8 cellular contexts compared by ENCODE assay signal in the genomic region with DNA sequence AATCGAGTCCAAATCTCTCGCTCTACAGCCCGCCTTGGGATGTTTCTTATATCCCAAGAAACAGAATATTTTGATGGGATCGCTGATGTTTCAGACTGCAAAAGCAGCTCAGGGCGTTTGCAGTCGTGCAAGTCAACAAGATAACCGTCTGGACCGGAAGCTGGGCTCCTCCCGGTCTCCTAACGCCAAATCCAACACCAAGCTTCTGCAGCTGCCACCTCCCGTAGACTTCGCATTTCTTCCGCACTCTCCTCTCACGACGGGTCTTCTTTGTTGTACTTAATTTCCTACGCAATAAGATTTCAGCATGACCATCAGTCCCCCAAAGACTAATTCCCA. TPM values are rescaled to one million over a fixed set of nuclear protein-coding genes. Genes with fewer than 3 reads are reported as not detected.
DNase-seq lines count a peak whose midpoint lies in the region; ATAC-seq, FAIRE-seq and TF ChIP-seq lines count a peak whose summit lies in the region.
"Not testable (repeated sequence)": the region's sequence is repeated elsewhere in the genome, so short reads cannot be mapped to it uniquely, and the experiment has no call there.

No MANE protein-coding gene starts in this region.

- not testable (repeated sequence) for H3K36me3 Mint-ChIP-seq in astrocyte (ENCODE audit: low read depth, unreplicated experiment)

- not testable (repeated sequence) for H3K4me1 ChIP-seq in ES-I3 (ENCODE audit: insufficient read depth, low read length); Peyer's patch; astrocyte (ENCODE audit: insufficient read depth, low read length); foreskin keratinocyte; muscle layer of colon (ENCODE audit: insufficient read depth, low read length)

- peak overlapping the region; percentile 72 for H3K27ac Mint-ChIP-seq in astrocyte (ENCODE audit: unreplicated experiment)
- H3K27ac Mint-ChIP-seq in stimulated activated naive CD8-positive, alpha-beta T cell treated with anti-CD3 and anti-CD28 coated beads, Interleukin-15, amount 100 ng/mL, for 72 hours = peak overlapping the region; percentile 98

- H3K27me3 ChIP-seq in Peyer's patch; astrocyte (ENCODE audit: insufficient read depth, low read length); foreskin keratinocyte; muscle layer of colon (ENCODE audit: control insufficient read depth in 1 of 2, insufficient read depth in 2 of 2, low read length in 2 of 2): not testable (repeated sequence)

- peak overlapping the region; percentile 94 for H3K4me2 ChIP-seq in astrocyte (ENCODE audit: low read length)

- not testable (repeated sequence) for H3K4me1 Mint-ChIP-seq in astrocyte (ENCODE audit: low read depth, unreplicated experiment)
- H3K4me1 Mint-ChIP-seq in stimulated activated naive CD8-positive, alpha-beta T cell treated with anti-CD3 and anti-CD28 coated beads, Interleukin-15, amount 100 ng/mL, for 72 hours = peaks cover 16% of the 10 kb centered on the region

- peak in 2 of 3 donors; percentile 59 to 76 for DNase-seq in Peyer's patch
- not testable (repeated sequence) for DNase-seq in astrocyte (ENCODE audit: low read depth); foreskin keratinocyte; stimulated activated naive CD8-positive, alpha-beta T cell treated with anti-CD3 and anti-CD28 coated beads, Interleukin-15, amount 100 ng/mL, for 72 hours

- peak overlapping the region; percentile 99 for H3K4me3 Mint-ChIP-seq in astrocyte (ENCODE audit: unreplicated experiment)
- peak overlapping the region; percentile 92 to 93 for H3K4me3 Mint-ChIP-seq in stimulated activated naive CD8-positive, alpha-beta T cell treated with anti-CD3 and anti-CD28 coated beads, Interleukin-15, amount 100 ng/mL, for 72 hours

- not testable (repeated sequence) for H3K9me3 Mint-ChIP-seq in astrocyte (ENCODE audit: unreplicated experiment); stimulated activated naive CD8-positive, alpha-beta T cell treated with anti-CD3 and anti-CD28 coated beads, Interleukin-15, amount 100 ng/mL, for 72 hours

- H3K9me3 ChIP-seq in ES-I3 (ENCODE audit: control insufficient read depth, insufficient read depth, low read length); Peyer's patch; astrocyte (ENCODE audit: insufficient read depth, low read depth, low read length); muscle layer of colon (ENCODE audit: low read length): not testable (repeated sequence)

- H3K4me3 ChIP-seq in Peyer's patch = peak overlapping the region; percentile 48 to 71 (median 62)
- H3K4me3 ChIP-seq in astrocyte (ENCODE audit: insufficient read depth, low read depth, low read length) = peak overlapping the region; percentile 89
- peak overlapping the region in 1 of 2 donors; percentile 67 for H3K4me3 ChIP-seq in muscle layer of colon (ENCODE audit: low read depth in 1 of 2, low read length in 2 of 2)

- H3K27ac ChIP-seq in Peyer's patch (peak overlapping the region; percentile 67 to 83 (median 76)), astrocyte (ENCODE audit: low read depth, low read length) (peak overlapping the region; percentile 88), foreskin keratinocyte (peak overlapping the region; percentile 96), muscle layer of colon (ENCODE audit: low read depth, low read length) (peak overlapping the region; percentile 52)

- H3K27me3 Mint-ChIP-seq in astrocyte (ENCODE audit: low read depth, unreplicated experiment); stimulated activated naive CD8-positive, alpha-beta T cell treated with anti-CD3 and anti-CD28 coated beads, Interleukin-15, amount 100 ng/mL, for 72 hours: not testable (repeated sequence)

- not testable (repeated sequence) for H3K36me3 ChIP-seq in ES-I3 (ENCODE audit: insufficient read depth, low read length); Peyer's patch; astrocyte (ENCODE audit: insufficient read depth, low read length); muscle layer of colon (ENCODE audit: insufficient read depth, low read length)

- not testable (repeated sequence) for TF ChIP-seq CTCF in Peyer's patch (IDR thresholded peaks at IDR 0.05); astrocyte (IDR thresholded peaks at IDR 0.05; ENCODE audit: insufficient read depth, low read depth, low read length); foreskin keratinocyte (conservative IDR thresholded peaks at IDR 0.05)

- TF ChIP-seq POLR2A in Peyer's patch (IDR thresholded peaks at IDR 0.05) = not testable (repeated sequence)

- not testable (repeated sequence) for FAIRE-seq in astrocyte (lab: Jason Lieb, UNC)

- peaks cover 40% of the 10 kb centered on the region for H3K79me2 ChIP-seq in astrocyte (ENCODE audit: insufficient read depth, low read length)

- H3K9ac ChIP-seq in ES-I3 (ENCODE audit: low read depth, low read length) = peak overlapping the region; percentile 58
- peak overlapping the region; percentile 88 for H3K9ac ChIP-seq in astrocyte (ENCODE audit: low read length)
- H3K9ac ChIP-seq in muscle layer of colon (ENCODE audit: low read length) = not testable (repeated sequence)

- not testable (repeated sequence) for H4K20me1 ChIP-seq in astrocyte (ENCODE audit: insufficient read depth, low read length)

- ATAC-seq in GM21528 (IDR thresholded peaks at IDR 0.05; ENCODE audit: low FRiP score, unreplicated experiment) (peak; percentile 32), HG03097 (IDR thresholded peaks at IDR 0.05; ENCODE audit: low FRiP score, unreplicated experiment) (peak; percentile 17), foreskin keratinocyte (peak; percentile 52)
- peak; percentile 35 for ATAC-seq in stimulated activated naive CD8-positive, alpha-beta T cell treated with anti-CD3 and anti-CD28 coated beads, Interleukin-15, amount 100 ng/mL, for 72 hours

- peak overlapping the region; percentile 75 for H2AFZ ChIP-seq in astrocyte (ENCODE audit: low read depth, low read length)

RNA-seq across cellular contexts. Expression of a gene that starts 0.6 kb away (rescaled TPM):
- total RNA-seq in Peyer's patch (10 to 100 TPM in 1 of 4 donors, 1 to 10 TPM in 3; 3.2 to 22.3 (median 6.3) TPM), astrocyte (9.3 and 15.5 TPM in 2 replicates), foreskin keratinocyte (42.5 and 55.4 TPM in 2 replicates)
- polyA plus RNA-seq in foreskin keratinocyte = 9.3 and 14.0 TPM in 2 replicates

RNA-seq across cellular contexts. Expression of a gene that starts 21.4 kb away (rescaled TPM):
- total RNA-seq in Peyer's patch = 10 to 100 TPM in 3 of 4 donors, 1 to 10 TPM in 1; 9.8 to 61.9 (median 16.6) TPM
- total RNA-seq in astrocyte = 3.0 and 5.0 TPM in 2 replicates
- total RNA-seq in foreskin keratinocyte = 0.78 and 0.99 TPM in 2 replicates
- 0.22 and 0.25 TPM in 2 replicates for polyA plus RNA-seq in foreskin keratinocyte

RNA-seq across cellular contexts. Expression of a gene that starts 26.8 kb away (rescaled TPM):
- total RNA-seq in Peyer's patch (10 to 100 TPM in 1 of 4 donors, 1 to 10 TPM in 2, not detected in 1; 2.5 to 17.2 (median 3.2) TPM), astrocyte (12.1 and 14.7 TPM in 2 replicates), foreskin keratinocyte (12.3 and 46.3 TPM in 2 replicates)
- 14.9 and 51.3 TPM in 2 replicates for polyA plus RNA-seq in foreskin keratinocyte
